In the genomic region with DNA sequence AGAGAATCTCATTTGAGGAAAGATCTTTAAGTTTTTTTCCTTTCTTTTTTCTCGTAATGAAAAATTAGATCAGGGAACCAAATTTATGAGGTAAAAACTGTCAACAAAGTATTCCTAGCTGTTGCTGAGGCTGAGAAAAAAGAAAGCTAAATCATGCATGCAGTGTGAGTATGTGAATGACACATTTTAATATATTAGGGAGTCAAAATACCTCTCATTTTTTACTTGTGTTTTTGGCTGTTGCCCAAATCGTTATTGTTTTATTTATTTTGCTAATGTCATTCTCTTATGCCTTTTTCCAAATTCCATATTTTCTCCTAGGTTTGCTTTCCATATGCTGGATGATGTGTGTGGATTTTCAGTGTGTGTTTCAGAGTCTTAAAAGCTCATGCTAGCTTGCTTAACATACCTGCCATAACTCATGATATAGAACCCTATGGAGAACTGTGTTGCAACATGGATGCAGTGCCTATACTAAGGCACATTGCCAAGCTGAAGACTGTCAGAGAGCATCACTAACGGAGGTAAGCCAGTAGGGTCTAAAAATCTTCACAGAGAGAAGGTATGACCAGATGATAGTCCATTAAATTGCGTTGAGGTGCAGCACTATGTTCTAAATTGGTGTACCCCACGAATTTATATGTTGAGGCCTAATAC, we compare ENCODE assay signal across 15 cellular contexts.
DNase-seq lines count a peak whose midpoint lies in the region; ATAC-seq and TF ChIP-seq lines count a peak whose summit lies in the region.
"Had no signal": no experiment of that assay in that cellular context is flagged by ENCODE, and none has a peak within 500 bp of the region (broad histone marks: within the 10 kb centered on the region; RNA-seq: fewer than 3 reads in every experiment).

No MANE protein-coding gene starts in this region.

- H3K4me3 ChIP-seq in adipocyte (ENCODE audit: low read length): no peak overlapping the region
- no peak overlapping the region for H3K4me3 ChIP-seq in fibroblast of the aortic adventitia (ENCODE audit: low read depth, low read length)
- H3K4me3 ChIP-seq in parathyroid adenoma (ENCODE audit: low read depth, low read length): no peak overlapping the region

- POLR2A ChIA-PET in CD4-positive, alpha-beta T cell (lab: Charles Lee): interaction anchor here (0.6 kb wide), 1 partner anchor 100 kb away, joined by 3 read pairs; no protein-coding TSS in a partner anchor

- no peaks in the 10 kb centered on the region for H3K27me3 ChIP-seq in adipocyte (replicated peaks; ENCODE audit: control insufficient read depth, insufficient read depth, low read length)
- no peaks in the 10 kb centered on the region for H3K27me3 ChIP-seq in parathyroid adenoma (ENCODE audit: control insufficient read depth, insufficient read depth, low read length)
- H3K27me3 ChIP-seq in CD4-positive, alpha-beta T cell (ENCODE audit: control insufficient read depth, insufficient read depth, low read length): no peaks in the 10 kb centered on the region

- DNase-seq in EH (ENCODE audit: low read depth): peak; percentile 61
- peak; percentile 8 for DNase-seq in adipocyte (ENCODE audit: low read depth)
- peak; percentile 44 for DNase-seq in fibroblast of the aortic adventitia (ENCODE audit: low read depth)
- no peak for DNase-seq in immature natural killer cell
- DNase-seq in CD4-positive, alpha-beta T cell: no peak
- DNase-seq: activated B cell treated with CpG ODN at 0.5 μM for 24 hours, activated T-cell treated with anti-CD3 and anti-CD28 coated beads for 4 hours, erythroblast, NCI-H2081, occipital lobe had no signal

- CTCF ChIA-PET in CD4-positive, alpha-beta T cell (lab: Charles Lee): interaction anchor here (0.6 kb wide), 1 partner anchor 23 kb away, joined by 3 read pairs; no protein-coding TSS in a partner anchor

- H3K79me2 ChIP-seq in parathyroid adenoma: no peaks in the 10 kb centered on the region

- H3K27ac ChIP-seq in parathyroid adenoma: peak overlapping the region; percentile 85
- no peak overlapping the region for H3K27ac ChIP-seq in CD4-positive, alpha-beta T cell (ENCODE audit: low read depth, low read length)

- intact Hi-C loops in CD4-positive, alpha-beta T cell (cut with DNase I, micrococcal nuclease): no loop called here

- no peaks in the 10 kb centered on the region for H3K36me3 Mint-ChIP-seq in immature natural killer cell
- H3K36me3 Mint-ChIP-seq in CD4-positive, alpha-beta T cell (ENCODE audit: low read depth): no peaks in the 10 kb centered on the region
- H3K36me3 Mint-ChIP-seq: stimulated activated memory B cell treated with anti-CD40 and anti-IgM and Interleukin-4, amounts not matched to agents 10 μg/mL and 1 μg/mL and 100 μg/mL, for 72 hours had no signal

- no peak overlapping the region for H3K27ac Mint-ChIP-seq in immature natural killer cell
- H3K27ac Mint-ChIP-seq in CD4-positive, alpha-beta T cell: no peak overlapping the region
- H3K27ac Mint-ChIP-seq: activated B cell treated with CpG ODN at 0.5 μM for 24 hours; B cell; stimulated activated memory B cell treated with anti-CD40 and anti-IgM and Interleukin-4, amounts not matched to agents 10 μg/mL and 1 μg/mL and 100 μg/mL, for 72 hours had no signal

- no peak for ATAC-seq in HG03175 (IDR thresholded peaks at IDR 0.05; ENCODE audit: unreplicated experiment)
- no peak for ATAC-seq in CD4-positive, alpha-beta T cell (ENCODE audit: poor library complexity)
- ATAC-seq in HG03135 (IDR thresholded peaks at IDR 0.05; ENCODE audit: unreplicated experiment): no peak
- ATAC-seq: stimulated activated memory B cell treated with anti-CD40 and anti-IgM and Interleukin-4, amounts not matched to agents 10 μg/mL and 1 μg/mL and 100 μg/mL, for 72 hours had no signal

- H3K4me1 Mint-ChIP-seq in immature natural killer cell: no peaks in the 10 kb centered on the region
- H3K4me1 Mint-ChIP-seq in CD4-positive, alpha-beta T cell (ENCODE audit: low read depth): no peaks in the 10 kb centered on the region
- H3K4me1 Mint-ChIP-seq: activated B cell treated with CpG ODN at 0.5 μM for 24 hours; B cell; stimulated activated memory B cell treated with anti-CD40 and anti-IgM and Interleukin-4, amounts not matched to agents 10 μg/mL and 1 μg/mL and 100 μg/mL, for 72 hours had no signal

- TF ChIP-seq CTCF in fibroblast of the aortic adventitia (IDR thresholded peaks at IDR 0.05; ENCODE audit: insufficient read depth, low read length) (no peak), parathyroid adenoma (IDR thresholded peaks at IDR 0.05) (no peak)
- no peak for TF ChIP-seq CTCF in CD4-positive, alpha-beta T cell (IDR thresholded peaks at IDR 0.05)

- H2AFZ ChIP-seq in parathyroid adenoma: peak overlapping the region; percentile 47

- H3K4me1 ChIP-seq in adipocyte (ENCODE audit: control insufficient read depth, insufficient read depth, low read length) (peaks cover 30% of the 10 kb centered on the region), parathyroid adenoma (peaks cover 30% of the 10 kb centered on the region)

- H3K9me3 ChIP-seq in adipocyte (ENCODE audit: control insufficient read depth, low read length) (no peaks in the 10 kb centered on the region), parathyroid adenoma (ENCODE audit: control insufficient read depth, low read length) (no peaks in the 10 kb centered on the region)
- H3K9me3 ChIP-seq in CD4-positive, alpha-beta T cell (ENCODE audit: control insufficient read depth, low read length): no peaks in the 10 kb centered on the region

- H3K36me3 ChIP-seq in adipocyte (ENCODE audit: control insufficient read depth, insufficient read depth, low read length, severe bottlenecking) (no peaks in the 10 kb centered on the region), parathyroid adenoma (ENCODE audit: control insufficient read depth, insufficient read depth, low read length) (no peaks in the 10 kb centered on the region)

- H3K9ac ChIP-seq in adipocyte (ENCODE audit: low read length): peak overlapping the region; percentile 84
- H3K9ac ChIP-seq in parathyroid adenoma: no peak overlapping the region

- no peak overlapping the region for H3K4me2 ChIP-seq in parathyroid adenoma (ENCODE audit: low read length)

- no peak overlapping the region for H3K4me3 Mint-ChIP-seq in immature natural killer cell
- H3K4me3 Mint-ChIP-seq in CD4-positive, alpha-beta T cell: no peak overlapping the region
- H3K4me3 Mint-ChIP-seq: activated B cell treated with CpG ODN at 0.5 μM for 24 hours; B cell; stimulated activated memory B cell treated with anti-CD40 and anti-IgM and Interleukin-4, amounts not matched to agents 10 μg/mL and 1 μg/mL and 100 μg/mL, for 72 hours had no signal

- peaks cover 0 to 3% (median 0%) of the 10 kb centered on the region in 6 donors for H3K9me3 Mint-ChIP-seq in immature natural killer cell
- peaks cover 6% of the 10 kb centered on the region for H3K9me3 Mint-ChIP-seq in CD4-positive, alpha-beta T cell
- H3K9me3 Mint-ChIP-seq: activated B cell treated with CpG ODN at 0.5 μM for 24 hours; stimulated activated memory B cell treated with anti-CD40 and anti-IgM and Interleukin-4, amounts not matched to agents 10 μg/mL and 1 μg/mL and 100 μg/mL, for 72 hours had no signal

- peaks cover 0 to 2% (median 2%) of the 10 kb centered on the region in 3 donors for H3K27me3 Mint-ChIP-seq in immature natural killer cell (ENCODE audit: low read depth in 3 of 3)
- H3K27me3 Mint-ChIP-seq in CD4-positive, alpha-beta T cell: no peaks in the 10 kb centered on the region
- H3K27me3 Mint-ChIP-seq: B cell; stimulated activated memory B cell treated with anti-CD40 and anti-IgM and Interleukin-4, amounts not matched to agents 10 μg/mL and 1 μg/mL and 100 μg/mL, for 72 hours had no signal

Comparison
In these comparisons a context has a peak if more than half of its experiments do, and no peak if none do; other contexts are left out.
1. DNase-seq: peak in EH (single experiment), adipocyte (single experiment) and fibroblast of the aortic adventitia (single experiment); none in immature natural killer cell (0 of 3) and CD4-positive, alpha-beta T cell (0 of 10).